ENCODE assay signal across 8 cellular contexts in the genomic region with DNA sequence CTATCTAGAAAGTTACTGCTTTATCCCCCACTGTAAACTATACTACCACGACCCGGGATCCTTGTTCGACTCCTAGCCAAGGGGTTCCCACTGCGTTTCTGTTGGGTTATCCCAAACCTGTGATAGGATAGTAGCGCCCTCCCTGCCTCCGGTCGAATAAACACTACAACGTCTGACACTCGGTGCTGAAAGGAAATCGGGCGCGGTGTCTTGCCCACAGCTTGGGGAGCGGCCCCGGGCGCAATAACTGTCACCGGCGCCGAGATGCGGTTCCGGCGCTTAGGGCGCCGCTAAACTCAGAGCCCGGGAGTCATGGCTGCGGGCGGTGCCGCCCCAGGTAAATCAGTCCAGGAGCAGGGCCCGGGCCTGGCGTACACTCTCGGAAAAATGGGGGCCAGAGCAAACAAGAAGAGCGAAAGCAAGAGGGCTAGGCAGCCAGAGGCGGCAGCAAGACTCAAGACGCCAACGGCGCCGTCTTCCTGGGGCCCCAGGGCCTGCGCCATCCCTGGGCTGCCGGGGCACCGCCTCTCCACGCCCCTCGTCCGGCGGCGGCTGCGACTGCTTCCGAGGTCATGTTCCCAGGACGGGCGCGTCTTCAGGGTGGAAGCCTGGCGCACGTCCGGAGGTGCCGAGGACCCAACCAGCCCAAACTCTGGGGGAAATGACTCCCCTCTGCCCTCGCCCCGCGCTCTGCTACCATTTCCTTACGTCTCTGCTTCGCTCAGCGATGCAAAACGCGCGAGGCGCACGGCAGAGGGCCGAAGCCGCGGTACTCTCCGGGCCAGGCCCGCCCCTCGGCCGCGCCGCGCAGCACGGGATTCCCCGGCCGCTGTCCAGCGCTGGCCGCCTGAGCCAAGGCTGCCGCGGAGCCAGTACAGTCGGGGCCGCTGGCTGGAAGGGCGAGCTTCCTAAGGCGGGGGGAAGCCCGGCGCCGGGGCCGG. TPM values are rescaled to one million over a fixed set of nuclear protein-coding genes. Genes with fewer than 3 reads are reported as not detected.
DNase-seq lines count a peak whose midpoint lies in the region; FAIRE-seq and TF ChIP-seq lines count a peak whose summit lies in the region.

Gene DUT (plus strand): TSS at position 575 of the 941 bp plus-strand sequence. CDS start 87 bp downstream, at position 662.

- H3K79me2 ChIP-seq in astrocyte (ENCODE audit: insufficient read depth, low read length) (peaks cover 6% of the 10 kb centered on the region), hepatocyte (peaks cover 10% of the 10 kb centered on the region)

- DNase-seq in GM12864 (ENCODE audit: low read depth) (peak; percentile 47), HFFc6 (peak; percentile 66), NAMALWA (ENCODE audit: low spot score) (peak; percentile 79), astrocyte (ENCODE audit: low read depth) (peak; percentile 65), hepatocyte (ENCODE audit: low spot score) (peak; percentile 89), retinal pigment epithelial cell (ENCODE audit: low read depth) (peak; percentile 25), NCI-H1048 (lab: John Stamatoyannopoulos, UW) (no peak)
- DNase-seq in T-helper 2 cell treated with Interferon-gamma antibody and Interleukin-4, amounts not matched to agents 5 μg/mL and 100 μg/mL, for 36 hours (ENCODE audit: low spot score): peak; percentile 85

- FAIRE-seq in astrocyte (lab: Jason Lieb, UNC): no peak

- H3K4me2 ChIP-seq in astrocyte (ENCODE audit: low read length) (peak within 1 kb of the TSS; percentile 90), hepatocyte (peak within 1 kb of the TSS; percentile 100)

- H3K27ac Mint-ChIP-seq in HFFc6 (peak within 1 kb of the TSS; percentile 95), astrocyte (ENCODE audit: unreplicated experiment) (peak within 1 kb of the TSS; percentile 70)
- peak within 1 kb of the TSS; percentile 100 for H3K27ac Mint-ChIP-seq in T-helper 2 cell treated with Interferon-gamma antibody and Interleukin-4, amounts not matched to agents 5 μg/mL and 100 μg/mL, for 36 hours

- 1% methylated on average over 85 of the region's 89 CpGs for WGBS in hepatocyte (ENCODE audit: low lambda C conversion rate, missing lambda C conversion rate)

- H3K4me1 ChIP-seq in astrocyte (ENCODE audit: insufficient read depth, low read length) (peaks cover 10% of the 10 kb centered on the region), hepatocyte (ENCODE audit: insufficient read depth) (peaks cover 8% of the 10 kb centered on the region)

- TF ChIP-seq CTCF in GM12864 (IDR thresholded peaks at IDR 0.05; ENCODE audit: low read depth, low read length, missing control alignments) (no peak), HFFc6 (IDR thresholded peaks at IDR 0.05) (peak; percentile 39), astrocyte (IDR thresholded peaks at IDR 0.05; ENCODE audit: insufficient read depth, low read depth, low read length) (no peak), hepatocyte (IDR thresholded peaks at IDR 0.05; ENCODE audit: poor library complexity) (peak; percentile 12), retinal pigment epithelial cell (conservative IDR thresholded peaks at IDR 0.05; ENCODE audit: low read depth, low read length) (peak; percentile 11)

- H3K9me3 Mint-ChIP-seq in HFFc6 (no peaks in the 10 kb centered on the region), astrocyte (ENCODE audit: unreplicated experiment) (no peaks in the 10 kb centered on the region)
- no peaks in the 10 kb centered on the region for H3K9me3 Mint-ChIP-seq in T-helper 2 cell treated with Interferon-gamma antibody and Interleukin-4, amounts not matched to agents 5 μg/mL and 100 μg/mL, for 36 hours

- H3K9ac ChIP-seq in astrocyte (ENCODE audit: low read length): peak within 1 kb of the TSS; percentile 93

- no peaks in the 10 kb centered on the region for H3K9me3 ChIP-seq in astrocyte (ENCODE audit: insufficient read depth, low read depth, low read length)
- H3K9me3 ChIP-seq in hepatocyte (ENCODE audit: low read depth): no peaks in the 10 kb centered on the region

- H3K27me3 Mint-ChIP-seq in HFFc6 (ENCODE audit: insufficient read depth) (peaks cover 3% of the 10 kb centered on the region), astrocyte (ENCODE audit: low read depth, unreplicated experiment) (no peaks in the 10 kb centered on the region)
- no peaks in the 10 kb centered on the region for H3K27me3 Mint-ChIP-seq in T-helper 2 cell treated with Interferon-gamma antibody and Interleukin-4, amounts not matched to agents 5 μg/mL and 100 μg/mL, for 36 hours (ENCODE audit: low read depth)

- peaks cover 37% of the 10 kb centered on the region for H3K4me1 Mint-ChIP-seq in HFFc6 (ENCODE audit: low read depth)
- H3K4me1 Mint-ChIP-seq in T-helper 2 cell treated with Interferon-gamma antibody and Interleukin-4, amounts not matched to agents 5 μg/mL and 100 μg/mL, for 36 hours (ENCODE audit: low read depth): peaks cover 41% of the 10 kb centered on the region
- peaks cover 5% of the 10 kb centered on the region for H3K4me1 Mint-ChIP-seq in astrocyte (ENCODE audit: low read depth, unreplicated experiment)

- H3K36me3 ChIP-seq in astrocyte (ENCODE audit: insufficient read depth, low read length): no peaks in the 10 kb centered on the region
- H3K36me3 ChIP-seq in hepatocyte (replicated peaks; ENCODE audit: insufficient read depth, low read depth): no peaks in the 10 kb centered on the region

- peaks cover 9% of the 10 kb centered on the region for H4K20me1 ChIP-seq in astrocyte (ENCODE audit: insufficient read depth, low read length)
- peaks cover 6% of the 10 kb centered on the region for H4K20me1 ChIP-seq in hepatocyte (ENCODE audit: insufficient read depth, poor library complexity, severe bottlenecking)

- peak within 1 kb of the TSS; percentile 99 for H3K4me3 ChIP-seq in GM12864 (ENCODE audit: low read depth, low read length)
- H3K4me3 ChIP-seq in astrocyte (ENCODE audit: insufficient read depth, low read depth, low read length): peak within 1 kb of the TSS; percentile 84
- H3K4me3 ChIP-seq in hepatocyte: peak within 1 kb of the TSS; percentile 91
- peak within 1 kb of the TSS; percentile 70 for H3K4me3 ChIP-seq in retinal pigment epithelial cell (ENCODE audit: low read length)

- no peaks in the 10 kb centered on the region for H3K9me2 ChIP-seq in hepatocyte (replicated peaks; ENCODE audit: insufficient read depth)

- peak within 1 kb of the TSS; percentile 99 for H3K4me3 Mint-ChIP-seq in HFFc6
- H3K4me3 Mint-ChIP-seq in T-helper 2 cell treated with Interferon-gamma antibody and Interleukin-4, amounts not matched to agents 5 μg/mL and 100 μg/mL, for 36 hours: peak within 1 kb of the TSS; percentile 95
- peak within 1 kb of the TSS; percentile 98 for H3K4me3 Mint-ChIP-seq in astrocyte (ENCODE audit: unreplicated experiment)

- peaks cover 5% of the 10 kb centered on the region; the same call in 1 of the 2 replicates for H3K36me3 Mint-ChIP-seq in HFFc6 (ENCODE audit: low read depth)
- H3K36me3 Mint-ChIP-seq in T-helper 2 cell treated with Interferon-gamma antibody and Interleukin-4, amounts not matched to agents 5 μg/mL and 100 μg/mL, for 36 hours (ENCODE audit: low read depth): peaks cover 45% of the 10 kb centered on the region
- no peaks in the 10 kb centered on the region for H3K36me3 Mint-ChIP-seq in astrocyte (ENCODE audit: low read depth, unreplicated experiment)

- H3K27me3 ChIP-seq in astrocyte (ENCODE audit: insufficient read depth, low read length) (no peaks in the 10 kb centered on the region), hepatocyte (no peaks in the 10 kb centered on the region)

- H2AFZ ChIP-seq in astrocyte (ENCODE audit: low read depth, low read length): peak within 1 kb of the TSS; percentile 97
- peak within 1 kb of the TSS; percentile 99 for H2AFZ ChIP-seq in hepatocyte

- peak within 1 kb of the TSS; percentile 95 for H3K27ac ChIP-seq in astrocyte (ENCODE audit: low read depth, low read length)
- H3K27ac ChIP-seq in hepatocyte: peak within 1 kb of the TSS; percentile 95

RNA-seq across cellular contexts. Expression of gene DUT, which starts in this region (rescaled TPM):
- 100 to 1,000 TPM in 5 of 6 experiments, 10 to 100 TPM in 1; 86.0 to 130 (median 114) TPM for total RNA-seq in HFFc6 (2021; fragmentation: NEBNext Ultra II Directional; extraction: Animal tissue kit (Norgen Biotek cat#: 25700))
- total RNA-seq in astrocyte (41.4 and 45.8 TPM in 2 replicates), hepatocyte (45.1 and 50.9 TPM in 2 replicates)
- polyA plus RNA-seq in hepatocyte: 65.9 and 70.4 TPM in 2 replicates

Comparison
In these comparisons a context has a peak if more than half of its experiments do, and no peak if none do; other contexts are left out.
1. CTCF ChIP-seq: peak in HFFc6 (single experiment), hepatocyte (single experiment) and retinal pigment epithelial cell (single experiment); none in GM12864 (single experiment) and astrocyte (single experiment).
2. Peak in every context shown above with its lines, with median percentiles within 50 percentile points of each other: H3K4me3 ChIP-seq, H3K27ac Mint-ChIP-seq and H3K4me3 Mint-ChIP-seq.